Comparison of ENCODE assay signal across 1 cellular context in the genomic region with DNA sequence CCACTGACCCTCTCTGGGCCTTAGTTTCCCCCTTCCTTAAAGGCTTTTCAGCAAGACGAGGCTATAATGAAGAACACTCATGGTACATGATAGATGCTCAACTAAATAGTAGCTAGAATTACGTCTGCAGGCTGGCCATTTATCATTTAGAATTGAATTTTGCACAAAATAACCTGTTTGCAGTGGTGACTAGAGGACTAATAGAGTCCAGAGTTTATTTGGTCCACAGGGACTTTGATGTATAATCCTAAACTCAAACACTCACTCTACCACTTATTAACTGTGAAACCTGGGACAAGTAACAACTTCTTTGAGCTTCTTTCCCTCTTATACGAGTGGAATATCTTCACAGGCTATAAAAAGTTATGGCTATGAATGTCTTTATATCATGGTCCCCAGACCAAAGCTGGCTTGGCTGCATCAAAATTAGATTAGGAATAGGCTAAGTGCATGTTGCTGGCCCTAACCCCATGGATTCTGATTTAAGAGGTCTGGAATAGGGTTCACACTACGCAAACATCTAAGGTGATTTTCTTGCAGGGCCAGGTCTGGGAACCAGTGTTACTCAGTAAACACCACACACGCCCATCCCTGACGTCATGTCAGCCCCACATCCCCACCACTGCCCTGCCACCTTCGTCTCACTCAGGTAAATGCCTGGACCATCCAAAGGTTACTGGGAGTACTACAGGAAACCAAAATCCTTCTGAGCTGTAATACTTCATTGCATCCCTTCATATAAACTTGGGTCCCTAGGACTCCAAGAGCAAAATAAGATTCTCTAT.
TF ChIP-seq lines count a peak whose summit lies in the region.

No MANE protein-coding gene starts in this region.

TF ChIP-seq in HepG2, 621 proteins besides CTCF, POLR2A, EP300 and RAD21 (continued from another document and continues in another):
- TF ChIP-seq ZNF512B (CRISPR knock-in tag; IDR thresholded peaks at IDR 0.05; ENCODE audit: borderline replicate concordance) = 0 out of 2 replicates have a peak, but pooled peaks have one; percentile 26
- 0 out of 2 replicates have a peak, but pooled peaks have one; percentile 75 for TF ChIP-seq SATB2 (CRISPR knock-in tag; IDR thresholded peaks at IDR 0.05)
- TF ChIP-seq, protein P1, sequence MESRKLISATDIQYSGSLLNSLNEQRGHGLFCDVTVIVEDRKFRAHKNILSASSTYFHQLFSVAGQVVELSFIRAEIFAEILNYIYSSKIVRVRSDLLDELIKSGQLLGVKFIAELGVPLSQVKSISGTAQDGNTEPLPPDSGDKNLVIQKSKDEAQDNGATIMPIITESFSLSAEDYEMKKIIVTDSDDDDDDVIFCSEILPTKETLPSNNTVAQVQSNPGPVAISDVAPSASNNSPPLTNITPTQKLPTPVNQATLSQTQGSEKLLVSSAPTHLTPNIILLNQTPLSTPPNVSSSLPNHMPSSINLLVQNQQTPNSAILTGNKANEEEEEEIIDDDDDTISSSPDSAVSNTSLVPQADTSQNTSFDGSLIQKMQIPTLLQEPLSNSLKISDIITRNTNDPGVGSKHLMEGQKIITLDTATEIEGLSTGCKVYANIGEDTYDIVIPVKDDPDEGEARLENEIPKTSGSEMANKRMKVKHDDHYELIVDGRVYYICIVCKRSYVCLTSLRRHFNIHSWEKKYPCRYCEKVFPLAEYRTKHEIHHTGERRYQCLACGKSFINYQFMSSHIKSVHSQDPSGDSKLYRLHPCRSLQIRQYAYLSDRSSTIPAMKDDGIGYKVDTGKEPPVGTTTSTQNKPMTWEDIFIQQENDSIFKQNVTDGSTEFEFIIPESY (CRISPR knock-in tag; IDR thresholded peaks at IDR 0.05) = no peak
- no peak for TF ChIP-seq CBX1 (IDR thresholded peaks at IDR 0.05; ENCODE audit: low read depth)
- TF ChIP-seq TCF7L2 (IDR thresholded peaks at IDR 0.05; ENCODE audit: low read depth, low read length) = peak; percentile 36; the same call in 1 of the 2 replicates
- TF ChIP-seq, protein P2, sequence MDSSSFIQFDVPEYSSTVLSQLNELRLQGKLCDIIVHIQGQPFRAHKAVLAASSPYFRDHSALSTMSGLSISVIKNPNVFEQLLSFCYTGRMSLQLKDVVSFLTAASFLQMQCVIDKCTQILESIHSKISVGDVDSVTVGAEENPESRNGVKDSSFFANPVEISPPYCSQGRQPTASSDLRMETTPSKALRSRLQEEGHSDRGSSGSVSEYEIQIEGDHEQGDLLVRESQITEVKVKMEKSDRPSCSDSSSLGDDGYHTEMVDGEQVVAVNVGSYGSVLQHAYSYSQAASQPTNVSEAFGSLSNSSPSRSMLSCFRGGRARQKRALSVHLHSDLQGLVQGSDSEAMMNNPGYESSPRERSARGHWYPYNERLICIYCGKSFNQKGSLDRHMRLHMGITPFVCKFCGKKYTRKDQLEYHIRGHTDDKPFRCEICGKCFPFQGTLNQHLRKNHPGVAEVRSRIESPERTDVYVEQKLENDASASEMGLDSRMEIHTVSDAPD (CRISPR knock-in tag; IDR thresholded peaks at IDR 0.05) = peak; percentile 26; the same call in 1 of the 2 replicates
- no peak for TF ChIP-seq SOX13 (IDR thresholded peaks at IDR 0.05)
- peak in 1 of 2 experiments; percentile 12; a peak in 1 of 4 replicates for TF ChIP-seq SOX13 (CRISPR knock-in tag; conservative IDR thresholded peaks at IDR 0.05 in 1 of 2, IDR thresholded peaks at IDR 0.05 in 1 of 2)
- peak; percentile 15; the same call in 1 of the 2 replicates for TF ChIP-seq ZNF629 (CRISPR knock-in tag; conservative IDR thresholded peaks at IDR 0.05)
- peak; percentile 74 for TF ChIP-seq KDM6A (CRISPR knock-in tag; IDR thresholded peaks at IDR 0.05; ENCODE audit: low read depth)
- no peak for TF ChIP-seq SP2 (CRISPR knock-in tag; IDR thresholded peaks at IDR 0.05)
- no peak for TF ChIP-seq FOXC1 (CRISPR knock-in tag; IDR thresholded peaks at IDR 0.05; ENCODE audit: borderline replicate concordance)
- no peak for TF ChIP-seq CEBPG (CRISPR knock-in tag; IDR thresholded peaks at IDR 0.05)
- TF ChIP-seq KLF9 (CRISPR knock-in tag; IDR thresholded peaks at IDR 0.05; ENCODE audit: low read depth) = no peak
- no peak for TF ChIP-seq NFE2 (CRISPR knock-in tag; IDR thresholded peaks at IDR 0.05)
- TF ChIP-seq CREM (IDR thresholded peaks at IDR 0.05) = peak; percentile 70; the same call in 1 of the 2 replicates
- no peak for TF ChIP-seq CREM (CRISPR knock-in tag; IDR thresholded peaks at IDR 0.05)
- TF ChIP-seq ZNF343 (CRISPR knock-in tag; IDR thresholded peaks at IDR 0.05) = no peak
- peak; percentile 16; the same call in 1 of the 2 replicates for TF ChIP-seq ZNF280D (CRISPR knock-in tag; IDR thresholded peaks at IDR 0.05)
- TF ChIP-seq, protein P3, sequence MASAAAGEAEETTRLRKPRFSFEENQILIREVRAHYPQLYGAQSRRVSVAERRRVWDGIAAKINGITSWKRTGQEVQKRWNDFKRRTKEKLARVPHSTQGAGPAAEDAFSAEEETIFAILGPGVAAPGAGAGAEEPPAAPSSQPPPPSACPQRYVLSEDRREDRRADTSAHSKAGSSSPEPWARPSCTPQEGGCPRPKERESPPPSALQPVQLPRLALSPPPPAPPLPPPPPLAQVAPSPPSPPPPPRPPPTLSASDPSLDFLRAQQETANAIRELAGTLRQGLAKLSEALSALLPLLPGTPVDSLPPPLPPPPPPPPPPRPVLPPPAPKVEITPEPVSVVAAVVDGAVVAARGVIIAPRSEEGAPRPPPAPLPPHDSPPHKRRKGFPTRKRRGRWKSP (CRISPR knock-in tag; IDR thresholded peaks at IDR 0.05) = no peak
- no peak for TF ChIP-seq NFKB2 (CRISPR knock-in tag; IDR thresholded peaks at IDR 0.05; ENCODE audit: borderline replicate concordance)
- TF ChIP-seq ZFY (CRISPR knock-in tag; IDR thresholded peaks at IDR 0.05) = no peak
- no peak for TF ChIP-seq BRD4 (CRISPR knock-in tag; IDR thresholded peaks at IDR 0.05)
- no peak for TF ChIP-seq JDP2 (CRISPR knock-in tag; IDR thresholded peaks at IDR 0.05; ENCODE audit: borderline replicate concordance)
- TF ChIP-seq ZNF672 (CRISPR knock-in tag; IDR thresholded peaks at IDR 0.05) = no peak
- TF ChIP-seq BCL6 (CRISPR knock-in tag; IDR thresholded peaks at IDR 0.05) = no peak; the same call in 1 of the 2 replicates
- TF ChIP-seq ZC3H4 (CRISPR knock-in tag; IDR thresholded peaks at IDR 0.05; ENCODE audit: borderline replicate concordance) = no peak
- TF ChIP-seq FUBP1 (CRISPR knock-in tag; IDR thresholded peaks at IDR 0.05; ENCODE audit: borderline replicate concordance) = no peak
- no peak for TF ChIP-seq ZNF496 (CRISPR knock-in tag; IDR thresholded peaks at IDR 0.05; ENCODE audit: insufficient replicate concordance)
- TF ChIP-seq, protein P4, sequence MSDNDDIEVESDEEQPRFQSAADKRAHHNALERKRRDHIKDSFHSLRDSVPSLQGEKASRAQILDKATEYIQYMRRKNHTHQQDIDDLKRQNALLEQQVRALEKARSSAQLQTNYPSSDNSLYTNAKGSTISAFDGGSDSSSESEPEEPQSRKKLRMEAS (IDR thresholded peaks at IDR 0.05) = peak; percentile 13; the same call in 1 of the 2 replicates
- no peak for TF ChIP-seq ZNF781 (CRISPR knock-in tag; IDR thresholded peaks at IDR 0.05; ENCODE audit: borderline replicate concordance, not compliant biosample characterization)
- TF ChIP-seq FLYWCH1 (CRISPR knock-in tag; IDR thresholded peaks at IDR 0.05) = no peak
- no peak for TF ChIP-seq LBX2 (CRISPR knock-in tag; IDR thresholded peaks at IDR 0.05; ENCODE audit: borderline replicate concordance)
- no peak for TF ChIP-seq SCMH1 (CRISPR knock-in tag; IDR thresholded peaks at IDR 0.05; ENCODE audit: borderline replicate concordance)
- TF ChIP-seq RBFOX2 (IDR thresholded peaks at IDR 0.05; ENCODE audit: low read depth, low read length) = no peak
- no peak for TF ChIP-seq CENPX (CRISPR knock-in tag; IDR thresholded peaks at IDR 0.05)
- 0 out of 2 replicates have a peak, but pooled peaks have one; percentile 30 for TF ChIP-seq ZNF44 (CRISPR knock-in tag; IDR thresholded peaks at IDR 0.05)
- TF ChIP-seq ZNF138 (CRISPR knock-in tag; IDR thresholded peaks at IDR 0.05; ENCODE audit: low read depth) = no peak
- no peak for TF ChIP-seq ZBTB21 (CRISPR knock-in tag; IDR thresholded peaks at IDR 0.05)
- no peak for TF ChIP-seq ZKSCAN1 (IDR thresholded peaks at IDR 0.05; ENCODE audit: low read length)
- TF ChIP-seq, protein P5, sequence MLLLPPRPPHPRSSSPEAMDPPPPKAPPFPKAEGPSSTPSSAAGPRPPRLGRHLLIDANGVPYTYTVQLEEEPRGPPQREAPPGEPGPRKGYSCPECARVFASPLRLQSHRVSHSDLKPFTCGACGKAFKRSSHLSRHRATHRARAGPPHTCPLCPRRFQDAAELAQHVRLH (CRISPR knock-in tag; IDR thresholded peaks at IDR 0.05; ENCODE audit: borderline replicate concordance, low read depth) = no peak
- TF ChIP-seq HDAC2 (CRISPR knock-in tag; IDR thresholded peaks at IDR 0.05) = peak; percentile 25
- TF ChIP-seq, protein P6, sequence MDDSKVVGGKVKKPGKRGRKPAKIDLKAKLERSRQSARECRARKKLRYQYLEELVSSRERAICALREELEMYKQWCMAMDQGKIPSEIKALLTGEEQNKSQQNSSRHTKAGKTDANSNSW (CRISPR knock-in tag; IDR thresholded peaks at IDR 0.05; ENCODE audit: borderline replicate concordance) = no peak
- no peak for TF ChIP-seq EEA1 (CRISPR knock-in tag; IDR thresholded peaks at IDR 0.05; ENCODE audit: borderline replicate concordance)
- TF ChIP-seq KAT2B (IDR thresholded peaks at IDR 0.05; ENCODE audit: borderline replicate concordance, low read depth, low read length) = no peak
- TF ChIP-seq, protein P7, sequence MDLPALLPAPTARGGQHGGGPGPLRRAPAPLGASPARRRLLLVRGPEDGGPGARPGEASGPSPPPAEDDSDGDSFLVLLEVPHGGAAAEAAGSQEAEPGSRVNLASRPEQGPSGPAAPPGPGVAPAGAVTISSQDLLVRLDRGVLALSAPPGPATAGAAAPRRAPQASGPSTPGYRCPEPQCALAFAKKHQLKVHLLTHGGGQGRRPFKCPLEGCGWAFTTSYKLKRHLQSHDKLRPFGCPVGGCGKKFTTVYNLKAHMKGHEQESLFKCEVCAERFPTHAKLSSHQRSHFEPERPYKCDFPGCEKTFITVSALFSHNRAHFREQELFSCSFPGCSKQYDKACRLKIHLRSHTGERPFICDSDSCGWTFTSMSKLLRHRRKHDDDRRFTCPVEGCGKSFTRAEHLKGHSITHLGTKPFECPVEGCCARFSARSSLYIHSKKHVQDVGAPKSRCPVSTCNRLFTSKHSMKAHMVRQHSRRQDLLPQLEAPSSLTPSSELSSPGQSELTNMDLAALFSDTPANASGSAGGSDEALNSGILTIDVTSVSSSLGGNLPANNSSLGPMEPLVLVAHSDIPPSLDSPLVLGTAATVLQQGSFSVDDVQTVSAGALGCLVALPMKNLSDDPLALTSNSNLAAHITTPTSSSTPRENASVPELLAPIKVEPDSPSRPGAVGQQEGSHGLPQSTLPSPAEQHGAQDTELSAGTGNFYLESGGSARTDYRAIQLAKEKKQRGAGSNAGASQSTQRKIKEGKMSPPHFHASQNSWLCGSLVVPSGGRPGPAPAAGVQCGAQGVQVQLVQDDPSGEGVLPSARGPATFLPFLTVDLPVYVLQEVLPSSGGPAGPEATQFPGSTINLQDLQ (CRISPR knock-in tag; IDR thresholded peaks at IDR 0.05) = no peak
